In genomic region chr15:23472033-23472432, GRCh38 we compare ENCODE assay signal across 3 cellular contexts.
TF ChIP-seq lines count a peak whose summit lies in the region.

No MANE protein-coding gene starts in this region.

TF ChIP-seq in A549, 52 proteins besides CTCF, POLR2A, EP300 and RAD21 (continued from another document):
- TF ChIP-seq SREBF2 (IDR thresholded peaks at IDR 0.05) (no peak), MAFK (IDR thresholded peaks at IDR 0.05; ENCODE audit: partially characterized antibody) (peak; percentile 98), HOXB13 (CRISPR knock-in tag; IDR thresholded peaks at IDR 0.05; ENCODE audit: low read depth) (no peak), ESRRA (IDR thresholded peaks at IDR 0.05; ENCODE audit: borderline replicate concordance, low read length) (no peak)

TF ChIP-seq in GM23338, 12 proteins besides CTCF, POLR2A, EP300 and RAD21 (continued from another document):
- TF ChIP-seq JUNB (IDR thresholded peaks at IDR 0.05; ENCODE audit: unreplicated experiment) (no peak), ZNF114 (CRISPR knock-in tag; IDR thresholded peaks at IDR 0.05) (no peak), REST (IDR thresholded peaks at IDR 0.05; ENCODE audit: unreplicated experiment) (no peak), EZH2 (IDR thresholded peaks at IDR 0.05; ENCODE audit: low read depth, unreplicated experiment) (no peak), CREB1 (CRISPR knock-in tag; IDR thresholded peaks at IDR 0.05; ENCODE audit: low read depth) (no peak), POLR2AphosphoS5 (IDR thresholded peaks at IDR 0.05; ENCODE audit: low read depth) (no peak)

TF ChIP-seq in H1, 55 proteins besides CTCF, POLR2A, EP300 and RAD21:
- TF ChIP-seq MAFK (IDR thresholded peaks at IDR 0.05; ENCODE audit: low read depth, low read length) = peak; percentile 31; the same call in 1 of the 2 replicates
- no peak for TF ChIP-seq EGR1 (IDR thresholded peaks at IDR 0.05; ENCODE audit: borderline replicate concordance, low read depth, low read length)
